12 cellular contexts compared by ENCODE assay signal in genomic region chr2:130188432-130188792, GRCh38. TPM values are rescaled to one million over a fixed set of nuclear protein-coding genes. Genes with fewer than 3 reads are reported as not detected.
"Had no signal": no experiment of that assay in that cellular context is flagged by ENCODE, and none has a peak within 500 bp of the region (broad histone marks: within the 10 kb centered on the region; RNA-seq: fewer than 3 reads in every experiment).

No MANE protein-coding gene starts in this region.

RNA-seq across cellular contexts. Expression of gene TUBA3E, which starts 9.8 kb away (rescaled TPM):
- total RNA-seq: activated CD4-positive, alpha-beta memory T cell treated with anti-CD3 and anti-CD28 coated beads for 36 hours; activated naive CD8-positive, alpha-beta T cell treated with anti-CD3 and anti-CD28 coated beads, Interleukin-2, amount 10 ng/mL, durations not matched to agents 7 days and 5 days; activated T-cell treated with anti-CD3 and anti-CD28 coated beads, Interleukin-2, amount 50 U/mL, for 72 hours; activated T-helper 17 cell treated with anti-CD3 and anti-CD28 coated beads, Interleukin-2, amount 50 U/mL, for 72 hours; ascending aorta; cardiac muscle cell; chondrocyte; RPMI7951; SJCRH30; T-helper 1 cell treated with Interleukin-12 subunit alpha and Interleukin-12 subunit beta and Interleukin-4 antibody, amounts not matched to agents 30 ng/mL and 1 ng/mL, for 36 hours; T-helper 2 cell treated with Interferon-gamma antibody and Interleukin-4, amounts not matched to agents 100 ng/mL and 5 ng/mL, for 36 hours had no signal
- polyA plus RNA-seq: cardiac muscle cell had no signal

RNA-seq across cellular contexts. Expression of gene POTEF, which starts 59.4 kb away (rescaled TPM):
- total RNA-seq: activated CD4-positive, alpha-beta memory T cell treated with anti-CD3 and anti-CD28 coated beads for 36 hours; activated naive CD8-positive, alpha-beta T cell treated with anti-CD3 and anti-CD28 coated beads, Interleukin-2, amount 10 ng/mL, durations not matched to agents 7 days and 5 days; activated T-cell treated with anti-CD3 and anti-CD28 coated beads, Interleukin-2, amount 50 U/mL, for 72 hours; activated T-helper 17 cell treated with anti-CD3 and anti-CD28 coated beads, Interleukin-2, amount 50 U/mL, for 72 hours; ascending aorta; RPMI7951; T-helper 1 cell treated with Interleukin-12 subunit alpha and Interleukin-12 subunit beta and Interleukin-4 antibody, amounts not matched to agents 30 ng/mL and 1 ng/mL, for 36 hours; T-helper 2 cell treated with Interferon-gamma antibody and Interleukin-4, amounts not matched to agents 100 ng/mL and 5 ng/mL, for 36 hours had no signal
- polyA plus RNA-seq: adipose tissue had no signal
